Comparison of ENCODE assay signal across 8 cellular contexts in genomic region chr22:41092847-41093371, GRCh38. TPM values are rescaled to one million over a fixed set of nuclear protein-coding genes. Genes with fewer than 3 reads are reported as not detected.
DNase-seq lines count a peak whose midpoint lies in the region; ATAC-seq, FAIRE-seq and TF ChIP-seq lines count a peak whose summit lies in the region.

No MANE protein-coding gene starts in this region.

- TF ChIP-seq CTCF in DND-41 (IDR thresholded peaks at IDR 0.05; ENCODE audit: borderline replicate concordance, extremely low read depth, low read length, poor library complexity, severe bottlenecking) (no peak), RWPE2 (IDR thresholded peaks at IDR 0.05; ENCODE audit: poor library complexity, severe bottlenecking) (no peak), choroid plexus epithelial cell (conservative IDR thresholded peaks at IDR 0.05; ENCODE audit: low read depth, low read length) (no peak), stomach (IDR thresholded peaks at IDR 0.05) (no peak)

- FAIRE-seq in RCC 7860 (lab: Jason Lieb, UNC): no peak

- H3K4me2 ChIP-seq in DND-41 (ENCODE audit: insufficient read depth, low read length): peak overlapping the region; percentile 66

- H4K20me1 ChIP-seq in DND-41 (ENCODE audit: insufficient read depth, low read length): peaks cover 40% of the 10 kb centered on the region

- peaks cover 71% of the 10 kb centered on the region for H3K79me2 ChIP-seq in DND-41 (ENCODE audit: insufficient read depth, low read length)

- H3K27ac ChIP-seq in DND-41 (ENCODE audit: low read length) (peak overlapping the region; percentile 92), RWPE2 (ENCODE audit: poor library complexity, severe bottlenecking) (peak overlapping the region; percentile 95), stomach (peak overlapping the region; percentile 99 to 100 (median 100))

- no peak for ATAC-seq in DND-41 (ENCODE audit: insufficient read depth, low read depth)
- ATAC-seq in HG02885 (IDR thresholded peaks at IDR 0.05; ENCODE audit: poor library complexity, unreplicated experiment): peak; percentile 5
- no peak for ATAC-seq in RWPE2 (ENCODE audit: low read depth)
- no peak for ATAC-seq in HG02970 (IDR thresholded peaks at IDR 0.05; ENCODE audit: low FRiP score, unreplicated experiment)

- H3K36me3 ChIP-seq in DND-41 (ENCODE audit: insufficient read depth, low read length): peaks cover 18% of the 10 kb centered on the region
- peaks cover 23% of the 10 kb centered on the region; the same call in 1 of the 2 replicates for H3K36me3 ChIP-seq in RWPE2 (ENCODE audit: low read depth)
- H3K36me3 ChIP-seq in stomach: no peaks in the 10 kb centered on the region

- 0 to 1% (median 0%) methylated on average over 24 to 31 of the region's 31 CpGs for WGBS in stomach, 5 donors

- intact Hi-C loops in stomach (cut with DNase I; ENCODE audit: low total_unique reads): loop anchor here (5.0 kb wide), 1 partner anchor 141 kb away; the partner anchor contains the start of gene RBX1

- H3K9ac ChIP-seq in DND-41 (ENCODE audit: low read depth, low read length): peak overlapping the region; percentile 96

- TF ChIP-seq POLR2A in stomach (IDR thresholded peaks at IDR 0.05): no peak

- H3K9me3 ChIP-seq in DND-41 (ENCODE audit: insufficient read depth, low read length, severe bottlenecking) (no peaks in the 10 kb centered on the region), RWPE2 (ENCODE audit: severe bottlenecking) (no peaks in the 10 kb centered on the region), stomach (no peaks in the 10 kb centered on the region)

- DNase-seq in DND-41: peak; percentile 34
- DNase-seq in RWPE2 (ENCODE audit: low spot score): no peak
- peak; percentile 33 for DNase-seq in choroid plexus epithelial cell (ENCODE audit: low read depth)
- DNase-seq in left kidney (ENCODE audit: low read depth, low spot score): peak; percentile 68
- DNase-seq in stomach: peak; percentile 41
- no peak for DNase-seq in RCC 7860 (ENCODE audit: low spot score)

- peak overlapping the region; percentile 71; the same call in 1 of the 2 replicates for H2AFZ ChIP-seq in DND-41 (ENCODE audit: low read depth, low read length)

- H3K4me1 ChIP-seq in DND-41 (ENCODE audit: insufficient read depth, low read length) (peaks cover 52% of the 10 kb centered on the region), RWPE2 (ENCODE audit: insufficient read depth, poor library complexity, severe bottlenecking) (peaks cover 10% of the 10 kb centered on the region), stomach (peaks cover 24 to 57% (median 40%) of the 10 kb centered on the region in 4 donors)

- H3K27me3 ChIP-seq in DND-41 (ENCODE audit: insufficient read depth, low read length, poor library complexity) (no peaks in the 10 kb centered on the region), RWPE2 (ENCODE audit: insufficient read depth, poor library complexity, severe bottlenecking) (no peaks in the 10 kb centered on the region), stomach (no peaks in the 10 kb centered on the region)

- H3K4me3 ChIP-seq in DND-41 (ENCODE audit: low read depth in 1 of 2, low read length in 2 of 2) (peak overlapping the region; percentile 63 to 95), RWPE2 (ENCODE audit: severe bottlenecking) (peak overlapping the region; percentile 76), choroid plexus epithelial cell (ENCODE audit: low read depth, low read length) (peak overlapping the region; percentile 95), stomach (peak overlapping the region; percentile 71 to 98 (median 86))

- no peak for TF ChIP-seq EP300 in stomach (IDR thresholded peaks at IDR 0.05)

RNA-seq across cellular contexts. Expression of gene EP300, which starts 0.5 kb away (rescaled TPM):
- 100 to 1,000 TPM in 3 of 5 donors, 10 to 100 TPM in 2; 75.0 to 164 (median 116) TPM for total RNA-seq in stomach
- polyA plus RNA-seq in stomach: 1 to 10 TPM; 4.3 to 6.0 (median 5.7) TPM

Comparison
In these comparisons a context has a peak if more than half of its experiments do, and no peak if none do; other contexts are left out.
1. DNase-seq: peak in DND-41 (single experiment), choroid plexus epithelial cell (single experiment), left kidney (single experiment) and stomach (single experiment); none in RWPE2 (single experiment) and RCC 7860 (single experiment).
2. Peak in every context shown above with its lines, with median percentiles within 50 percentile points of each other: H3K27ac ChIP-seq and H3K4me3 ChIP-seq.